Comparison of ENCODE assay signal across 23 cellular contexts in the genomic region with DNA sequence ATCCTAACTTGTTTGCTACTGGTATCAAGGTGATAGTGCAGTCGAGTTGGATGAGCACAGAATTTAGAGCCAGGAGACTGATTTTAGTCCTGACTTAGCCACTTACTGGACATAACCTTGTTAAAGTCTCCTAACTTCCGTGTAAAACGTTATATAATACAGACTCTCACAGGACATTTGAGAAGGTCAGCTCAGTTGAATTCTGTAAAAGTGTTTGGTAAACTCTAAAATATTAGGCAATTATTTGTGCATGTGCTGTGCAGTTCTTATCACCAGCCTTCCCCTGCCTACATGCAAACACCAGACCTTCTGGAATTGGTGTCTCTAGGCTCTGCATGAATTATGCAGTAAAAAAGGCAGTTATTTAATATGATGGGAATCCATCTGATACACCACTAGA. TPM values are rescaled to one million over a fixed set of nuclear protein-coding genes. Genes with fewer than 3 reads are reported as not detected.
A peak's percentile ranks its signal among the peaks of the same experiment; 100 is the strongest.
DNase-seq lines count a peak whose midpoint lies in the region; ATAC-seq and TF ChIP-seq lines count a peak whose summit lies in the region.
"Had no signal": no experiment of that assay in that cellular context is flagged by ENCODE, and none has a peak within 500 bp of the region (broad histone marks: within the 10 kb centered on the region; RNA-seq: fewer than 3 reads in every experiment).

No MANE protein-coding gene starts in this region.

- H3K27ac ChIP-seq in heart right ventricle = peak overlapping the region in 6 of 10 donors; percentile 8 to 89 (median 67)
- H3K27ac ChIP-seq in right atrium auricular region = peak overlapping the region in 1 of 2 donors; percentile 82
- peak overlapping the region; percentile 90 for H3K27ac ChIP-seq in psoas muscle

- DNase-seq in heart right ventricle (no peak), right atrium auricular region (ENCODE audit: low spot score) (no peak), left lobe of liver (ENCODE audit: low spot score) (no peak), psoas muscle (no peak), NCI-H510A treated with DMSO at 0.1 percent for 48 hours (lab: John Stamatoyannopoulos, UW) (no peak), DMS53 (lab: John Stamatoyannopoulos, UW) (no peak), NCI-H128 (lab: John Stamatoyannopoulos, UW; ENCODE audit: unreplicated experiment) (no peak)
- DNase-seq in effector CD8-positive, alpha-beta T cell (lab: John Stamatoyannopoulos, UW) = no peak
- DNase-seq: activated CD4-positive, alpha-beta T cell treated with anti-CD3 and anti-CD28 coated beads for 1 hour; activated CD8-positive, alpha-beta T cell treated with anti-CD3 and anti-CD28 coated beads for 36 hours; activated effector memory CD4-positive, alpha-beta T cell treated with anti-CD3 and anti-CD28 coated beads, Interleukin-2, amount 50 U/mL, for 16 hours; activated naive CD8-positive, alpha-beta T cell treated with anti-CD3 and anti-CD28 coated beads, Interleukin-2, amount 50 U/mL, for 24 hours; DMS79 treated with DMSO at 0.1 percent for 48 hours; effector memory CD4-positive, alpha-beta T cell; NCI-H1092; NCI-H2081 treated with DMSO at 0.1 percent for 48 hours; NCI-H446; OCI-M1; retina; SHP77 treated with DMSO at 0.1 percent for 48 hours; stimulated activated CD4-positive, alpha-beta T cell treated with anti-CD3 and anti-CD28 coated beads, Interleukin-15, amount 100 ng/mL, for 24 hours; upper lobe of left lung had no signal

- no peak for ATAC-seq in heart right ventricle
- ATAC-seq in left lobe of liver = peak; percentile 83
- no peak for ATAC-seq in psoas muscle
- ATAC-seq: activated CD8-positive, alpha-beta T cell treated with anti-CD3 and anti-CD28 coated beads for 36 hours; activated naive CD8-positive, alpha-beta T cell treated with anti-CD3 and anti-CD28 coated beads, Interleukin-2, amount 50 U/mL, for 24 hours; esophagus mucosa had no signal

- H3K27me3 ChIP-seq in heart right ventricle (no peaks in the 10 kb centered on the region), right atrium auricular region (no peaks in the 10 kb centered on the region), psoas muscle (ENCODE audit: insufficient read depth in 3 of 3, low read length in 2 of 3) (no peaks in the 10 kb centered on the region)
- H3K27me3 ChIP-seq: upper lobe of left lung had no signal

- H3K36me3 ChIP-seq in heart right ventricle = no peaks in the 10 kb centered on the region
- H3K36me3 ChIP-seq in right atrium auricular region = no peaks in the 10 kb centered on the region
- no peaks in the 10 kb centered on the region for H3K36me3 ChIP-seq in psoas muscle (ENCODE audit: insufficient read depth in 1 of 2, low read depth in 1 of 2)
- H3K36me3 ChIP-seq: upper lobe of left lung had no signal

- H3K4me3 ChIP-seq in heart right ventricle (no peak overlapping the region), right atrium auricular region (no peak overlapping the region), psoas muscle (no peak overlapping the region)
- H3K4me3 ChIP-seq: upper lobe of left lung had no signal

- no peak for TF ChIP-seq CTCF in heart right ventricle (IDR thresholded peaks at IDR 0.05)
- TF ChIP-seq CTCF in right atrium auricular region (IDR thresholded peaks at IDR 0.05) = no peak
- TF ChIP-seq CTCF in psoas muscle (IDR thresholded peaks at IDR 0.05) = no peak

- H3K9me3 ChIP-seq in heart right ventricle (no peaks in the 10 kb centered on the region), right atrium auricular region (no peaks in the 10 kb centered on the region), psoas muscle (no peaks in the 10 kb centered on the region)
- H3K9me3 ChIP-seq: upper lobe of left lung had no signal

- 34 to 37% methylated on average over 3 of the region's 3 CpGs for WGBS in heart right ventricle, 2 donors
- WGBS in psoas muscle, 3 donors = 23 to 44% (median 30%) methylated on average over 3 of the region's 3 CpGs

- H3K4me1 ChIP-seq in heart right ventricle (peaks cover 6 to 86% (median 69%) of the 10 kb centered on the region in 9 donors), right atrium auricular region (peaks cover 0 to 77% of the 10 kb centered on the region in 2 donors), psoas muscle (peaks cover 61% of the 10 kb centered on the region)

- intact Hi-C loops in heart right ventricle (cut with DNase I) (loop anchor here in 3 of 10 donors (5.0 kb wide), 2 partner anchors 37 to 42 kb away; no protein-coding TSS in a partner anchor), psoas muscle (cut with DNase I) (loop anchor here in 1 of 2 donors (5.0 kb wide), 1 partner anchor 37 kb away; no protein-coding TSS in a partner anchor)

RNA-seq across cellular contexts. Expression of gene FNIP2, which starts 45.4 kb away (rescaled TPM):
- 10 to 100 TPM; 34.1 to 89.7 (median 53.4) TPM for total RNA-seq in heart right ventricle
- 10 to 100 TPM in 1 of 2 donors, 1 to 10 TPM in 1; 8.5 to 17.8 TPM for polyA plus RNA-seq in heart right ventricle
- total RNA-seq in right atrium auricular region = 10 to 100 TPM; 38.3 to 42.4 TPM
- total RNA-seq in left lobe of liver = 60.8 TPM
- total RNA-seq in psoas muscle = 10 to 100 TPM; 31.5 to 92.1 (median 53.4) TPM
- 10 to 100 TPM; 15.6 to 33.3 (median 19.1) TPM for polyA plus RNA-seq in psoas muscle
